Comparison of ENCODE assay signal across 1 cellular context in genomic region chr2:22486343-22486742, GRCh38.
TF ChIP-seq lines count a peak whose summit lies in the region.

No MANE protein-coding gene starts in this region.

TF ChIP-seq in GM23338, 12 proteins besides CTCF, POLR2A, EP300 and RAD21 (continued from another document):
- TF ChIP-seq, protein P1, sequence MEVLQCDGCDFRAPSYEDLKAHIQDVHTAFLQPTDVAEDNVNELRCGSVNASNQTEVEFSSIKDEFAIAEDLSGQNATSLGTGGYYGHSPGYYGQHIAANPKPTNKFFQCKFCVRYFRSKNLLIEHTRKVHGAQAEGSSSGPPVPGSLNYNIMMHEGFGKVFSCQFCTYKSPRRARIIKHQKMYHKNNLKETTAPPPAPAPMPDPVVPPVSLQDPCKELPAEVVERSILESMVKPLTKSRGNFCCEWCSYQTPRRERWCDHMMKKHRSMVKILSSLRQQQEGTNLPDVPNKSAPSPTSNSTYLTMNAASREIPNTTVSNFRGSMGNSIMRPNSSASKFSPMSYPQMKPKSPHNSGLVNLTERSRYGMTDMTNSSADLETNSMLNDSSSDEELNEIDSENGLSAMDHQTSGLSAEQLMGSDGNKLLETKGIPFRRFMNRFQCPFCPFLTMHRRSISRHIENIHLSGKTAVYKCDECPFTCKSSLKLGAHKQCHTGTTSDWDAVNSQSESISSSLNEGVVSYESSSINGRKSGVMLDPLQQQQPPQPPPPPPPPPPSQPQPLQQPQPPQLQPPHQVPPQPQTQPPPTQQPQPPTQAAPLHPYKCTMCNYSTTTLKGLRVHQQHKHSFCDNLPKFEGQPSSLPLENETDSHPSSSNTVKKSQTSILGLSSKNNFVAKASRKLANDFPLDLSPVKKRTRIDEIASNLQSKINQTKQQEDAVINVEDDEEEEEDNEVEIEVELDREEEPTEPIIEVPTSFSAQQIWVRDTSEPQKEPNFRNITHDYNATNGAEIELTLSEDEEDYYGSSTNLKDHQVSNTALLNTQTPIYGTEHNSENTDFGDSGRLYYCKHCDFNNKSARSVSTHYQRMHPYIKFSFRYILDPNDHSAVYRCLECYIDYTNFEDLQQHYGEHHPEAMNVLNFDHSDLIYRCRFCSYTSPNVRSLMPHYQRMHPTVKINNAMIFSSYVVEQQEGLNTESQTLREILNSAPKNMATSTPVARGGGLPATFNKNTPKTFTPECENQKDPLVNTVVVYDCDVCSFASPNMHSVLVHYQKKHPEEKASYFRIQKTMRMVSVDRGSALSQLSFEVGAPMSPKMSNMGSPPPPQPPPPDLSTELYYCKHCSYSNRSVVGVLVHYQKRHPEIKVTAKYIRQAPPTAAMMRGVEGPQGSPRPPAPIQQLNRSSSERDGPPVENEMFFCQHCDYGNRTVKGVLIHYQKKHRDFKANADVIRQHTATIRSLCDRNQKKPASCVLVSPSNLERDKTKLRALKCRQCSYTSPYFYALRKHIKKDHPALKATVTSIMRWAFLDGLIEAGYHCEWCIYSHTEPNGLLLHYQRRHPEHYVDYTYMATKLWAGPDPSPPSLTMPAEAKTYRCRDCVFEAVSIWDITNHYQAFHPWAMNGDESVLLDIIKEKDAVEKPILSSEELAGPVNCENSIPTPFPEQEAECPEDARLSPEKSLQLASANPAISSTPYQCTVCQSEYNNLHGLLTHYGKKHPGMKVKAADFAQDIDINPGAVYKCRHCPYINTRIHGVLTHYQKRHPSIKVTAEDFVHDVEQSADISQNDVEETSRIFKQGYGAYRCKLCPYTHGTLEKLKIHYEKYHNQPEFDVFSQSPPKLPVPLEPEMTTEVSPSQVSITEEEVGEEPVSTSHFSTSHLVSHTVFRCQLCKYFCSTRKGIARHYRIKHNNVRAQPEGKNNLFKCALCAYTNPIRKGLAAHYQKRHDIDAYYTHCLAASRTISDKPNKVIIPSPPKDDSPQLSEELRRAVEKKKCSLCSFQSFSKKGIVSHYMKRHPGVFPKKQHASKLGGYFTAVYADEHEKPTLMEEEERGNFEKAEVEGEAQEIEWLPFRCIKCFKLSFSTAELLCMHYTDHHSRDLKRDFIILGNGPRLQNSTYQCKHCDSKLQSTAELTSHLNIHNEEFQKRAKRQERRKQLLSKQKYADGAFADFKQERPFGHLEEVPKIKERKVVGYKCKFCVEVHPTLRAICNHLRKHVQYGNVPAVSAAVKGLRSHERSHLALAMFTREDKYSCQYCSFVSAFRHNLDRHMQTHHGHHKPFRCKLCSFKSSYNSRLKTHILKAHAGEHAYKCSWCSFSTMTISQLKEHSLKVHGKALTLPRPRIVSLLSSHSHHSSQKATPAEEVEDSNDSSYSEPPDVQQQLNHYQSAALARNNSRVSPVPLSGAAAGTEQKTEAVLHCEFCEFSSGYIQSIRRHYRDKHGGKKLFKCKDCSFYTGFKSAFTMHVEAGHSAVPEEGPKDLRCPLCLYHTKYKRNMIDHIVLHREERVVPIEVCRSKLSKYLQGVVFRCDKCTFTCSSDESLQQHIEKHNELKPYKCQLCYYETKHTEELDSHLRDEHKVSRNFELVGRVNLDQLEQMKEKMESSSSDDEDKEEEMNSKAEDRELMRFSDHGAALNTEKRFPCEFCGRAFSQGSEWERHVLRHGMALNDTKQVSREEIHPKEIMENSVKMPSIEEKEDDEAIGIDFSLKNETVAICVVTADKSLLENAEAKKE (CRISPR knock-in tag; IDR thresholded peaks at IDR 0.05): no peak
